Comparison of ENCODE assay signal across 8 cellular contexts in the genomic region with DNA sequence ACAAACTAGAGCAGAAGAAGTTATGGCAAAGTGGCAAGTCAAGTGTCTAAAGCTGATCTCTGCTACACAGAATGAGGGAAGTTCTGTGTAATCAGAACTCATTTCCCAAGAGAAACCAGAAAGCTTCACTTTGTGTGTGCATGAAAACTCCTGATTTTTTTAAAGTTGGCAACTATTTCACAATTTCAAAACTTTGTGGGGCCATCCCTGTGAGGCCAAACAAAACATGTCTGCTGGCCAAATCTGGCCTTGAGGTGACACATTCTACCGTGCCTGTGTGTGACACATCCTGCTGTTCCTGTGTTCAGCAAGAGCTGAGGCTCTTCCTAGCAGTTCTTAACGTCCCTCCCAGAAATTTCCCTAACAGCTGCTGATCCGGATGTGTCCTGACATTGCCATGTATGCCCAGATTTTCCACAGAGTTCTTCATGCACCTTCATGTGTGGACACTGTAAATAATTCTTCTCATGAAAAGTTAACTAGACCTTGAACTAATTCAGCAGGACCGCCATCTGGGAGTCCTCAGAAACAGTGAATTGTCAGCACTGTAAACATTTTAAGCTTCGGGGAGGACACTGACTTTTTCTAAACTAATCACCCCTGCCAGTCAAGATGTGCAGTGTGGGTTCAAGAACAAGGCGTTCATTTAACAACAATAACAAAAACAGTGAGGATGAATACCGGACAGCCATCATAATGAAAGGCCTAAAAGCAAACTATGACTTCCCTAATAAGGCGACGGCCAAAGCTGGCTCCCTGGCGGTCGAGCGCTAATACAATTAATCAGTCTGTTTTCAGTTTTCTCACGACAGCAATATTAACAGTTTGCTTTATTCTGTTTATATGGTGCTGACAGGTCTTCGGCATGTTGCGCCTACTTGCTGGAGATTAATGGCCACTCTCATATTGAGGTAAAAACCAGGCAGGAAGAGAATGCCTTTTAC.
DNase-seq lines count a peak whose midpoint lies in the region; ATAC-seq and TF ChIP-seq lines count a peak whose summit lies in the region.

No MANE protein-coding gene starts in this region.

- H3K4me1 Mint-ChIP-seq in CD14-positive monocyte, result peaks cover 9% of the 10 kb centered on the region

- peaks cover 53 to 73% of the 10 kb centered on the region in 2 donors for H3K36me3 Mint-ChIP-seq in CD14-positive monocyte

- H3K27me3 Mint-ChIP-seq in CD14-positive monocyte (ENCODE audit: low read depth in 3 of 3), result peaks cover 0 to 2% (median 0%) of the 10 kb centered on the region in 3 donors

- no peak for TF ChIP-seq CTCF in CD14-positive monocyte (IDR thresholded peaks at IDR 0.05)

- DNase-seq in CD14-positive monocyte (ENCODE audit: low spot score), result no peak
- DNase-seq in RKO (ENCODE audit: low spot score), result peak; percentile 18
- DNase-seq in globus pallidus (ENCODE audit: low spot score), result peak; percentile 30
- peak; percentile 47 for DNase-seq in pons (ENCODE audit: low spot score)
- no peak for DNase-seq in NCI-H345 (lab: John Stamatoyannopoulos, UW)
- DNase-seq in superior temporal gyrus (ENCODE audit: extremely low spot score), result no peak
- no peak for DNase-seq in activated gamma-delta T cell treated with Interleukin-2 at 50 U/mL for 16 hours

- no peak overlapping the region for H3K4me3 Mint-ChIP-seq in CD14-positive monocyte

- no peak for ATAC-seq in HG03097 (IDR thresholded peaks at IDR 0.05; ENCODE audit: low FRiP score, unreplicated experiment)

- intact Hi-C loops in CD14-positive monocyte (cut with micrococcal nuclease), result no loop called here

- H3K9me3 Mint-ChIP-seq in CD14-positive monocyte, result peaks cover 0 to 3% (median 0%) of the 10 kb centered on the region in 7 donors

- H3K27ac Mint-ChIP-seq in CD14-positive monocyte, result peak overlapping the region in 4 of 7 donors; percentile 28 to 64 (median 40)

Comparison
In these comparisons a context has a peak if more than half of its experiments do, and no peak if none do; other contexts are left out.
1. DNase-seq: peak in RKO (single experiment), globus pallidus (single experiment) and pons (single experiment); none in CD14-positive monocyte (single experiment), NCI-H345 (single experiment), superior temporal gyrus (single experiment) and activated gamma-delta T cell treated with Interleukin-2 at 50 U/mL for 16 hours (single experiment).